In genomic region chr11:2357246-2357645, GRCh38 we compare ENCODE assay signal across 7 cellular contexts. TPM values are rescaled to one million over a fixed set of nuclear protein-coding genes. Genes with fewer than 3 reads are reported as not detected.
"Had no signal": no experiment of that assay in that cellular context is flagged by ENCODE, and none has a peak within 500 bp of the region (broad histone marks: within the 10 kb centered on the region; RNA-seq: fewer than 3 reads in every experiment).

No MANE protein-coding gene starts in this region.

- ATAC-seq: HCT116 had no signal

- H3K27ac ChIP-seq: GM23248 had no signal

- H3K27ac Mint-ChIP-seq: HFFc6 had no signal

- H3K9me3 ChIP-seq: HAP-1 had no signal

- H3K36me3 ChIP-seq: HAP-1 had no signal

- H3K9me3 Mint-ChIP-seq: HFFc6 had no signal

- H3K4me3 Mint-ChIP-seq: HFFc6 had no signal

- DNase-seq: GM23248, GOT3, H7, HFFc6, IMR-90 had no signal

- H3K4me3 ChIP-seq: GM23248, HAP-1 had no signal

- H3K4me1 ChIP-seq: HAP-1 had no signal

RNA-seq across cellular contexts. Expression of gene TSPAN32, which starts 55.4 kb away (rescaled TPM):
- total RNA-seq: GM23248, H7, HFFc6, IMR-90 had no signal
- polyA plus RNA-seq: GM23248 had no signal

RNA-seq across cellular contexts. Expression of gene C11orf21, which starts 55.5 kb away (rescaled TPM):
- total RNA-seq: GM23248, H7, HFFc6, IMR-90 had no signal
- polyA plus RNA-seq: GM23248, IMR-90 had no signal
